9 cellular contexts compared by ENCODE assay signal in the genomic region with DNA sequence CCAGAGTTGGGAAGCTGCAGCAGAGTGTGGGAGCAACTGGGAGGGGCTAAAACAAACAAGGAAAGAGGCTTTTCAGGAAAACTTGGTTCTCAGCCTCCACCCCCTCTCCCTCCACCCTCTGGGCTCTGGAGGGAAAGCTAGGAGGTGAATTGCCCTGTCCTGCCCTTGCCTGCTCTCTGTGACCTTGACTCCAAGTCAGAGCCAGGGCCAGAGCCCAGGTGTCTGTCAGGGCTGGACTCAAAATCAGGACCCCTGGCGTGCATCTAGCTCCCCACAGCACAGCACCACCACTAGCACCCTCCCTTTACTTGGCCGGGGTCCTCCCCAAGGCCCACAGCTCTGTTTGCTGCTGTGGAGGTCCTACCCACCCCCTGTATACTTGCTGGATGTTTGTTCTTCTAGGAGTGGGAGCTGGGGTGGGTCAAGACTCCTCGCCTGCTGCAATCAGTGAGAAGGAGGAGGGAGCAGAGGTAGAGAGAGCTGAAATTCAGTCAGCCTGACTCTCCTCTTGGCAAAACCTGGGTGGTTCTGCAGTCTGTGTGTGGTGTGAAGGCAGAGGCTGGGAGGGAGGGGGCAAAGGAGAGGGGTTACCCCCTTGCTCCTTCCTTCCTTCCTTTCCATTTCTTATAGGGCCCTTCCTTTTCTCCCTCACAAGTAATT. TPM values are rescaled to one million over a fixed set of nuclear protein-coding genes. Genes with fewer than 3 reads are reported as not detected.
DNase-seq lines count a peak whose midpoint lies in the region; ATAC-seq and TF ChIP-seq lines count a peak whose summit lies in the region.
"Had no signal": no experiment of that assay in that cellular context is flagged by ENCODE, and none has a peak within 500 bp of the region (broad histone marks: within the 10 kb centered on the region; RNA-seq: fewer than 3 reads in every experiment).

No MANE protein-coding gene starts in this region.

- H3K9ac ChIP-seq in DND-41 (ENCODE audit: low read depth, low read length), result no peak overlapping the region
- H3K9ac ChIP-seq in PC-3 (ENCODE audit: low read length), result peak overlapping the region; percentile 12; the same call in 1 of the 2 replicates

- H3K4me3 ChIP-seq in DND-41 (ENCODE audit: low read depth in 1 of 2, low read length in 2 of 2) (no peak overlapping the region), PC-3 (ENCODE audit: low read length) (no peak overlapping the region), right cardiac atrium (ENCODE audit: low read length) (no peak overlapping the region), sigmoid colon (no peak overlapping the region)

- intact Hi-C loops in PC-3 (cut with micrococcal nuclease), result no loop called here
- intact Hi-C loops in right cardiac atrium (cut with DNase I), result no loop called here
- intact Hi-C loops in sigmoid colon (cut with DNase I), result loop anchor here (5.0 kb wide), 1 partner anchor 239 kb away; no protein-coding TSS in a partner anchor

- no peaks in the 10 kb centered on the region for H3K9me2 ChIP-seq in PC-3 (replicated peaks; ENCODE audit: low read length)

- no peak for ATAC-seq in DND-41 (ENCODE audit: insufficient read depth, low read depth)
- ATAC-seq in PC-3, result no peak
- ATAC-seq in right cardiac atrium, result no peak
- no peak for ATAC-seq in HG02973 (IDR thresholded peaks at IDR 0.05; ENCODE audit: unreplicated experiment)

- POLR2A ChIA-PET in PC-3 (lab: Charles Lee; ENCODE audit: unreplicated experiment), result interaction anchor here (0.6 to 0.9 kb wide), 5 partner anchors 10 to 242 kb away, joined by 3 to 6 read pairs (median 4); partner anchors contain the start of gene CASC3

- TF ChIP-seq CTCF in DND-41 (IDR thresholded peaks at IDR 0.05; ENCODE audit: borderline replicate concordance, extremely low read depth, low read length, poor library complexity, severe bottlenecking), result no peak
- TF ChIP-seq CTCF in PC-3 (conservative IDR thresholded peaks at IDR 0.05; ENCODE audit: low read depth, low read length), result no peak
- TF ChIP-seq CTCF in sigmoid colon (IDR thresholded peaks at IDR 0.05), result no peak

- H3K9me3 ChIP-seq in DND-41 (ENCODE audit: insufficient read depth, low read length, severe bottlenecking), result no peaks in the 10 kb centered on the region
- H3K9me3 ChIP-seq in PC-3 (ENCODE audit: low read length), result no peaks in the 10 kb centered on the region
- no peaks in the 10 kb centered on the region for H3K9me3 ChIP-seq in right cardiac atrium (ENCODE audit: control insufficient read depth, low read length)
- H3K9me3 ChIP-seq in sigmoid colon, result no peaks in the 10 kb centered on the region

- no peaks in the 10 kb centered on the region for H3K36me3 ChIP-seq in DND-41 (ENCODE audit: insufficient read depth, low read length)
- H3K36me3 ChIP-seq in PC-3 (ENCODE audit: low read depth, low read length), result no peaks in the 10 kb centered on the region
- H3K36me3 ChIP-seq in sigmoid colon, result no peaks in the 10 kb centered on the region

- H2AFZ ChIP-seq in DND-41 (ENCODE audit: low read depth, low read length) (0 out of 2 replicates have a peak overlapping the region, but pooled peaks have one; percentile 13), PC-3 (ENCODE audit: low read length) (no peak overlapping the region)

- H3K27me3 ChIP-seq in DND-41 (ENCODE audit: insufficient read depth, low read length, poor library complexity) (no peaks in the 10 kb centered on the region), PC-3 (ENCODE audit: low read length) (no peaks in the 10 kb centered on the region), right cardiac atrium (ENCODE audit: control insufficient read depth, insufficient read depth) (no peaks in the 10 kb centered on the region), sigmoid colon (no peaks in the 10 kb centered on the region)

- CTCF ChIA-PET in PC-3 (lab: Charles Lee), result interaction anchor here (0.5 to 0.7 kb wide), 2 partner anchors 65 to 163 kb away, joined by 3 to 6 read pairs; no protein-coding TSS in a partner anchor

- no peak for TF ChIP-seq EP300 in sigmoid colon (IDR thresholded peaks at IDR 0.05)

- H4K20me1 ChIP-seq in DND-41 (ENCODE audit: insufficient read depth, low read length), result no peaks in the 10 kb centered on the region
- H4K20me1 ChIP-seq in PC-3 (ENCODE audit: low read length), result peaks cover 5% of the 10 kb centered on the region; the same call in 1 of the 2 replicates

- no peaks in the 10 kb centered on the region for H3F3A ChIP-seq in PC-3 (ENCODE audit: low read length, unreplicated experiment)

- TF ChIP-seq POLR2A in sigmoid colon (IDR thresholded peaks at IDR 0.05), result no peak

- DNase-seq in DND-41 (no peak), PC-3 (no peak), right cardiac atrium (peak in 2 of 3 donors; percentile 47 to 59), sigmoid colon (no peak), glomerular visceral epithelial cell (ENCODE audit: extremely low spot score) (no peak), superior temporal gyrus (ENCODE audit: extremely low spot score) (no peak), SKM-1 treated with dmso at 0.1 percent for 144 hours (lab: John Stamatoyannopoulos, UW; ENCODE audit: unreplicated experiment) (no peak)
- DNase-seq: NCI-H524 treated with DMSO at 0.1 percent for 48 hours had no signal

- peaks cover 14% of the 10 kb centered on the region for H3K79me2 ChIP-seq in DND-41 (ENCODE audit: insufficient read depth, low read length)
- peaks cover 15% of the 10 kb centered on the region for H3K79me2 ChIP-seq in PC-3 (ENCODE audit: low read length)

- peaks cover 50% of the 10 kb centered on the region for H3K4me1 ChIP-seq in DND-41 (ENCODE audit: insufficient read depth, low read length)
- H3K4me1 ChIP-seq in PC-3 (ENCODE audit: insufficient read depth, low read length), result peaks cover 43% of the 10 kb centered on the region
- peaks cover 36% of the 10 kb centered on the region for H3K4me1 ChIP-seq in right cardiac atrium (ENCODE audit: control insufficient read depth, insufficient read depth, low read length)
- peaks cover 0 to 80% (median 78%) of the 10 kb centered on the region in 4 donors for H3K4me1 ChIP-seq in sigmoid colon

- H3K27ac ChIP-seq in DND-41 (ENCODE audit: low read length) (no peak overlapping the region), PC-3 (ENCODE audit: low read length) (peak overlapping the region; percentile 21), right cardiac atrium (ENCODE audit: low read length) (peak overlapping the region; percentile 50), sigmoid colon (peak overlapping the region; percentile 97 to 100 (median 98))

- H3K4me2 ChIP-seq in DND-41 (ENCODE audit: insufficient read depth, low read length) (no peak overlapping the region), PC-3 (ENCODE audit: low read length) (peak overlapping the region; percentile 66)

- 54% methylated on average over 3 of the region's 3 CpGs for WGBS in right cardiac atrium
- WGBS in sigmoid colon, 2 donors, result 15 to 52% methylated on average over 3 of the region's 3 CpGs

- no TSS peak for BruUV-seq in PC-3 (replicated peaks; lab: Mats Ljungman, UMichigan)

RNA-seq across cellular contexts. Expression of gene NR1D1, which starts 2.8 kb away (rescaled TPM):
- total RNA-seq in PC-3 (2014; rRNA removed) (7.1 and 9.2 TPM in 2 replicates), right cardiac atrium (10 to 100 TPM; 10.2 to 25.1 (median 18.8) TPM), sigmoid colon (10 to 100 TPM in 3 of 4 donors, 1 to 10 TPM in 1; 4.1 to 12.8 (median 11.9) TPM)
- polyA plus RNA-seq in right cardiac atrium (12.3 TPM), sigmoid colon (10 to 100 TPM in 1 of 3 donors, 1 to 10 TPM in 2; 4.4 to 11.4 (median 8.1) TPM)

RNA-seq across cellular contexts. Expression of gene MSL1, which starts 18.6 kb away (rescaled TPM):
- 22.2 and 38.1 TPM in 2 replicates for total RNA-seq in PC-3 (2014; rRNA removed)
- 10 to 100 TPM; 53.6 to 57.3 (median 55.2) TPM for total RNA-seq in right cardiac atrium
- 44.8 TPM for polyA plus RNA-seq in right cardiac atrium
- total RNA-seq in sigmoid colon, result 10 to 100 TPM; 52.3 to 92.2 (median 58.0) TPM
- 10 to 100 TPM; 29.4 to 63.5 (median 34.0) TPM for polyA plus RNA-seq in sigmoid colon

RNA-seq across cellular contexts. Expression of gene CASC3, which starts 37.1 kb away (rescaled TPM):
- 27.3 and 39.2 TPM in 2 replicates for total RNA-seq in PC-3 (2014; rRNA removed)
- total RNA-seq in right cardiac atrium, result 10 to 100 TPM; 50.2 to 56.7 (median 50.7) TPM
- polyA plus RNA-seq in right cardiac atrium, result 23.4 TPM
- 10 to 100 TPM; 60.2 to 94.4 (median 70.7) TPM for total RNA-seq in sigmoid colon
- 10 to 100 TPM; 22.4 to 42.3 (median 24.0) TPM for polyA plus RNA-seq in sigmoid colon

RNA-seq across cellular contexts. Expression of gene THRA, which starts 40.4 kb away (rescaled TPM):
- total RNA-seq in PC-3 (2014; rRNA removed), result 6.6 and 11.2 TPM in 2 replicates
- total RNA-seq in right cardiac atrium, result 10 to 100 TPM; 80.6 to 99.5 (median 95.9) TPM
- polyA plus RNA-seq in right cardiac atrium, result 73.3 TPM
- 10 to 100 TPM; 78.8 to 86.1 (median 83.8) TPM for total RNA-seq in sigmoid colon
- 10 to 100 TPM; 25.4 to 35.4 (median 25.8) TPM for polyA plus RNA-seq in sigmoid colon

RNA-seq across cellular contexts. Expression of gene MED24, which starts 49.0 kb away (rescaled TPM):
- 73.0 and 78.7 TPM in 2 replicates for total RNA-seq in PC-3 (2014; rRNA removed)
- total RNA-seq in right cardiac atrium, result 10 to 100 TPM; 54.3 to 60.5 (median 54.7) TPM
- 45.1 TPM for polyA plus RNA-seq in right cardiac atrium
- 10 to 100 TPM; 27.3 to 64.8 (median 31.7) TPM for total RNA-seq in sigmoid colon
- 10 to 100 TPM; 19.2 to 83.0 (median 29.1) TPM for polyA plus RNA-seq in sigmoid colon

Comparison
In these comparisons a context has a peak if more than half of its experiments do, and no peak if none do; other contexts are left out.
1. DNase-seq: peak in right cardiac atrium (2 of 3); none in DND-41 (single experiment), PC-3 (single experiment), sigmoid colon (single experiment), glomerular visceral epithelial cell (single experiment), superior temporal gyrus (single experiment) and SKM-1 treated with dmso at 0.1 percent for 144 hours (single experiment).